ENCODE assay signal across 21 cellular contexts in the genomic region with DNA sequence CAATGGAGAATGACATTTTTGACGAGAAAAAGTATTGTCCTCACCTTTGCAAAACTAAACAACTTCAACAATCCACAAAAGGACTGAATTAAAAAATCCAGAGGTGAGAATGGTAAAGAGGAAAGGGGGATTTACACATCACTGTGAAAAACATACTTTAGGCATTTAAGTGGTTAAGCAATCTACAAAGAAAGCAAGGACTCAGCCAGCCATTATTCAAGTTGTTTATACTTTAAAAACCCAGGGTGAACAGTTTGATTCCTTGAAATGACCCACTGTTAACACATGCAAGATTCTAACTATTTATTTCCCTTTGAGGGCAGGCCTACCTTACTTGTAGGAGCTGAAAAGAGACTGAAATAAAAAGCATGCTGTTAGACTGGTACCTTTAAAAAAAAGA.
"Had no signal": no experiment of that assay in that cellular context is flagged by ENCODE, and none has a peak within 500 bp of the region (broad histone marks: within the 10 kb centered on the region; RNA-seq: fewer than 3 reads in every experiment).

No MANE protein-coding gene starts in this region.

- H3K27me3 ChIP-seq: colonic mucosa, foreskin keratinocyte, right atrium auricular region, suprapubic skin, transverse colon, uterus had no signal

- H3K4me3 Mint-ChIP-seq: activated CD4-positive, alpha-beta T cell treated with anti-CD3 and anti-CD28 coated beads for 36 hours; activated naive CD8-positive, alpha-beta T cell; brain; naive B cell; neural crest cell; stimulated activated naive CD8-positive, alpha-beta T cell treated with anti-CD3 and anti-CD28 coated beads, Interleukin-15, Interleukin-2, amounts not matched to agents 100 ng/mL and 50 ng/mL, for 24 hours; T-helper 2 cell treated with Interferon-gamma antibody and Interleukin-4, amounts not matched to agents 5 μg/mL and 100 μg/mL, for 36 hours had no signal

- H3K9me3 Mint-ChIP-seq: brain; naive B cell; neural crest cell; stimulated activated naive CD8-positive, alpha-beta T cell treated with anti-CD3 and anti-CD28 coated beads, Interleukin-15, Interleukin-2, amounts not matched to agents 100 ng/mL and 50 ng/mL, for 24 hours; T-helper 2 cell treated with Interferon-gamma antibody and Interleukin-4, amounts not matched to agents 5 μg/mL and 100 μg/mL, for 36 hours had no signal

- DNase-seq: activated CD4-positive, alpha-beta T cell treated with anti-CD3 and anti-CD28 coated beads for 36 hours; activated CD4-positive, alpha-beta T cell treated with anti-CD3 and anti-CD28 coated beads, Interleukin-2, amount 50 U/mL, for 48 hours; colonic mucosa; foreskin keratinocyte; left ventricle myocardium superior; mucosa of descending colon; naive B cell; stimulated activated CD4-positive, alpha-beta T cell treated with anti-CD3 and anti-CD28 coated beads, Interleukin-12 subunit alpha, Interleukin-12 subunit beta, amount 100 ng/mL, for 4 hours; stimulated activated CD4-positive, alpha-beta T cell treated with anti-CD3 and anti-CD28 coated beads, Interleukin-1b, Interleukin-23, amount 100 ng/mL, for 48 hours; transverse colon; uterus had no signal

- ATAC-seq: activated CD4-positive, alpha-beta T cell treated with anti-CD3 and anti-CD28 coated beads for 36 hours; foreskin keratinocyte; left ventricle myocardium superior; mucosa of descending colon had no signal

- H3K4me3 ChIP-seq: colonic mucosa, mucosa of descending colon, right atrium auricular region, suprapubic skin, transverse colon, uterus had no signal

- H3K36me3 ChIP-seq: uterus had no signal

- H3K9me3 ChIP-seq: colonic mucosa, mucosa of descending colon, right atrium auricular region, suprapubic skin, transverse colon, uterus had no signal

- H3K4me1 ChIP-seq: colonic mucosa, foreskin keratinocyte, right atrium auricular region, suprapubic skin, transverse colon, uterus had no signal

- FAIRE-seq: endometrium, TTC549 had no signal

- H3K27me3 Mint-ChIP-seq: activated CD4-positive, alpha-beta T cell treated with anti-CD3 and anti-CD28 coated beads for 36 hours; activated naive CD8-positive, alpha-beta T cell; brain; naive B cell; progenitor cell of endocrine pancreas; stimulated activated naive CD8-positive, alpha-beta T cell treated with anti-CD3 and anti-CD28 coated beads, Interleukin-15, Interleukin-2, amounts not matched to agents 100 ng/mL and 50 ng/mL, for 24 hours had no signal

- H3K27ac ChIP-seq: colonic mucosa, foreskin keratinocyte, right atrium auricular region, suprapubic skin, transverse colon, uterus had no signal

- H3K27ac Mint-ChIP-seq: activated CD4-positive, alpha-beta T cell treated with anti-CD3 and anti-CD28 coated beads for 36 hours; brain; progenitor cell of endocrine pancreas; stimulated activated naive CD8-positive, alpha-beta T cell treated with anti-CD3 and anti-CD28 coated beads, Interleukin-15, Interleukin-2, amounts not matched to agents 100 ng/mL and 50 ng/mL, for 24 hours; T-helper 2 cell treated with Interferon-gamma antibody and Interleukin-4, amounts not matched to agents 5 μg/mL and 100 μg/mL, for 36 hours had no signal

- H3K4me1 Mint-ChIP-seq: brain, neural crest cell had no signal
